ENCODE assay signal across 18 cellular contexts in genomic region chr19:12085074-12085818, GRCh38. TPM values are rescaled to one million over a fixed set of nuclear protein-coding genes. Genes with fewer than 3 reads are reported as not detected.
DNase-seq lines count a peak whose midpoint lies in the region; ATAC-seq, FAIRE-seq and TF ChIP-seq lines count a peak whose summit lies in the region.
"Had no signal": no experiment of that assay in that cellular context is flagged by ENCODE, and none has a peak within 500 bp of the region (broad histone marks: within the 10 kb centered on the region; RNA-seq: fewer than 3 reads in every experiment).

No MANE protein-coding gene starts in this region.

- no peak overlapping the region for H4K91ac ChIP-seq in IMR-90 (ENCODE audit: insufficient read depth, low read depth, low read length)

- H3K27me3 Mint-ChIP-seq in activated T-cell treated with anti-CD3 and anti-CD28 coated beads, Interleukin-2, amount 50 U/mL, for 72 hours (ENCODE audit: low read depth) = no peaks in the 10 kb centered on the region
- no peaks in the 10 kb centered on the region for H3K27me3 Mint-ChIP-seq in CD4-positive, alpha-beta memory T cell

- H3K9me3 ChIP-seq in IMR-90 (ENCODE audit: control insufficient read depth, insufficient read depth, low read length) (peaks cover 22% of the 10 kb centered on the region), K562 (replicated peaks; ENCODE audit: control insufficient read depth, insufficient read depth, low read depth, low read length) (peaks cover 2% of the 10 kb centered on the region; the same call in 1 of the 2 replicates)
- H3K9me3 ChIP-seq in CD4-positive, alpha-beta memory T cell (ENCODE audit: control insufficient read depth in 1 of 2, low read length in 2 of 2) = peaks cover 0 to 9% of the 10 kb centered on the region in 2 donors
- H3K9me3 ChIP-seq: BE2C had no signal

- no peak for TF ChIP-seq POLR2A in IMR-90 (IDR thresholded peaks at IDR 0.05; ENCODE audit: low read depth, low read length)
- TF ChIP-seq POLR2A in K562 (conservative IDR thresholded peaks at IDR 0.05) = no peak

- no peaks in the 10 kb centered on the region for H3K9me1 ChIP-seq in IMR-90 (ENCODE audit: insufficient read depth, low read length)
- no peaks in the 10 kb centered on the region for H3K9me1 ChIP-seq in K562 (ENCODE audit: control insufficient read depth, insufficient read depth, low read length)

- H3K9me3 Mint-ChIP-seq in activated T-cell treated with anti-CD3 and anti-CD28 coated beads, Interleukin-2, amount 50 U/mL, for 72 hours = peaks cover 1 to 8% of the 10 kb centered on the region in 2 donors
- H3K9me3 Mint-ChIP-seq in CD4-positive, alpha-beta memory T cell = peaks cover 0 to 47% (median 29%) of the 10 kb centered on the region in 8 donors

- peaks cover 4 to 16% of the 10 kb centered on the region in 2 donors for H3K36me3 Mint-ChIP-seq in activated T-cell treated with anti-CD3 and anti-CD28 coated beads, Interleukin-2, amount 50 U/mL, for 72 hours (ENCODE audit: insufficient read depth in 2 of 2)
- peaks cover 3 to 4% of the 10 kb centered on the region in 2 donors for H3K36me3 Mint-ChIP-seq in CD4-positive, alpha-beta memory T cell

- BruUV-seq in IMR-90 (replicated peaks; lab: Mats Ljungman, UMichigan) (no TSS peak), K562 (replicated peaks; lab: Mats Ljungman, UMichigan) (no TSS peak)

- no peak for TF ChIP-seq CTCF in IMR-90 (conservative IDR thresholded peaks at IDR 0.05; ENCODE audit: low read depth, low read length)
- no peak for TF ChIP-seq CTCF in K562 (IDR thresholded peaks at IDR 0.05 in 2 of 3, conservative IDR thresholded peaks at IDR 0.05 in 1 of 3; ENCODE audit: insufficient read depth in 2 of 3, low read depth in 1 of 3, low read length in 3 of 3)

- dilution Hi-C loops in IMR-90 (cut with HindIII; ENCODE audit: low sequenced_read_pairs, unreplicated experiment) = no loop called here

- WGBS in IMR-90 (ENCODE audit: extremely low coverage in 2 of 2, insufficient read length in 1 of 2), 2 experiments = 87% methylated on average over 3 of the region's 5 CpGs; no CpG with 5 or more reads in 1 of the 2 experiments
- 14% methylated on average over 5 of the region's 5 CpGs for WGBS in K562 (ENCODE audit: insufficient coverage, low coverage, missing lambda C conversion rate)

- no peak overlapping the region for H2BK120ac ChIP-seq in IMR-90 (ENCODE audit: low read depth, low read length)

- H3K79me2 ChIP-seq in K562 (ENCODE audit: control insufficient read depth, insufficient read depth, low read length) = no peaks in the 10 kb centered on the region

- in situ Hi-C loops in IMR-90 (cut with MboI; ENCODE audit: low sequenced_read_pairs) = no loop called here
- in situ Hi-C loops in K562 (cut with MboI) = no loop called here

- H3K4me2 ChIP-seq in IMR-90 (ENCODE audit: low read depth, low read length) (no peak overlapping the region), K562 (ENCODE audit: insufficient read depth, low read length) (no peak overlapping the region)
- H3K4me2 ChIP-seq: GM23338 had no signal

- DNase-seq in activated T-cell treated with anti-CD3 and anti-CD28 coated beads, Interleukin-2, amount 50 U/mL, for 72 hours = peak in 1 of 2 donors; percentile 17
- no peak for DNase-seq in activated T-cell treated with anti-CD3 and anti-CD28 coated beads for 4 hours
- peak; percentile 10 for DNase-seq in IMR-90
- no peak for DNase-seq in K562 (ENCODE audit: extremely low read depth in 1 of 4, low spot score in 3 of 4)
- DNase-seq in CD4-positive, alpha-beta memory T cell = no peak
- DNase-seq in hepatic stellate cell (ENCODE audit: low spot score) = no peak
- DNase-seq: BE2C; CD8-positive, alpha-beta T cell; COR-L47; DMS153; GF-D8; H7 had no signal

- no peaks in the 10 kb centered on the region for H3K79me1 ChIP-seq in IMR-90 (ENCODE audit: low read depth in 1 of 2, low read length in 2 of 2)

- FAIRE-seq in K562 (lab: Jason Lieb, UNC) = no peak
- FAIRE-seq: A204.1, D721Med had no signal

- no peak overlapping the region for H2AK5ac ChIP-seq in IMR-90 (ENCODE audit: low read depth, low read length)

- TF ChIP-seq RAD21 in IMR-90 (IDR thresholded peaks at IDR 0.05; ENCODE audit: low read length) (no peak), K562 (CRISPR knock-in tag; conservative IDR thresholded peaks at IDR 0.05 in 1 of 2, IDR thresholded peaks at IDR 0.05 in 1 of 2) (no peak)

- no peak overlapping the region for H3K27ac Mint-ChIP-seq in activated T-cell treated with anti-CD3 and anti-CD28 coated beads, Interleukin-2, amount 50 U/mL, for 72 hours
- no peak overlapping the region for H3K27ac Mint-ChIP-seq in CD4-positive, alpha-beta memory T cell
- H3K27ac Mint-ChIP-seq: CD8-positive, alpha-beta T cell; GM23338 had no signal

- no peak overlapping the region for H3K14ac ChIP-seq in IMR-90 (replicated peaks; ENCODE audit: low read depth, low read length)

- H3K36me3 ChIP-seq in IMR-90 (ENCODE audit: control insufficient read depth, insufficient read depth, low read length) = peaks cover 5% of the 10 kb centered on the region
- no peaks in the 10 kb centered on the region for H3K36me3 ChIP-seq in K562 (ENCODE audit: control insufficient read depth, insufficient read depth, low read length)
- H3K36me3 ChIP-seq in CD4-positive, alpha-beta memory T cell (ENCODE audit: insufficient read depth, low read length) = no peaks in the 10 kb centered on the region
- H3K36me3 ChIP-seq: BE2C had no signal

- no peaks in the 10 kb centered on the region for H3K4me1 ChIP-seq in IMR-90 (ENCODE audit: control insufficient read depth, insufficient read depth, low read length)
- H3K4me1 ChIP-seq in K562 (replicated peaks in 1 of 2; ENCODE audit: control insufficient read depth in 2 of 2, insufficient read depth in 2 of 2, low read length in 2 of 2) = no peaks in the 10 kb centered on the region; a peak in 1 of 5 replicates
- no peaks in the 10 kb centered on the region for H3K4me1 ChIP-seq in CD4-positive, alpha-beta memory T cell (ENCODE audit: insufficient read depth, low read length)
- H3K4me1 ChIP-seq: BE2C had no signal

- H3K27ac ChIP-seq in IMR-90 (ENCODE audit: insufficient read depth, low read length) (no peak overlapping the region), K562 (ENCODE audit: extremely low read depth, low read depth, low read length) (no peak overlapping the region)
- H3K27ac ChIP-seq in CD4-positive, alpha-beta memory T cell (ENCODE audit: low read depth, low read length) = no peak overlapping the region
- H3K27ac ChIP-seq: C4-2B had no signal

- no peak overlapping the region for H2BK20ac ChIP-seq in IMR-90 (ENCODE audit: low read depth, low read length)

- no peak overlapping the region for H2BK15ac ChIP-seq in IMR-90 (ENCODE audit: low read depth, low read length)

- no peak overlapping the region for H4K8ac ChIP-seq in IMR-90 (ENCODE audit: low read depth in 2 of 2, low read length in 2 of 2)

- no peak overlapping the region for H2BK5ac ChIP-seq in IMR-90 (ENCODE audit: low read depth, low read length, poor library complexity, severe bottlenecking)

- TF ChIP-seq EP300 in K562 (IDR thresholded peaks at IDR 0.05; ENCODE audit: low read length) = no peak

- H3K27me3 ChIP-seq in IMR-90 (ENCODE audit: control insufficient read depth, insufficient read depth, low read length) (no peaks in the 10 kb centered on the region), K562 (ENCODE audit: control insufficient read depth in 2 of 2, insufficient read depth in 2 of 2, low read length in 2 of 2) (no peaks in the 10 kb centered on the region)
- no peaks in the 10 kb centered on the region for H3K27me3 ChIP-seq in CD4-positive, alpha-beta memory T cell (ENCODE audit: insufficient read depth, low read length)
- H3K27me3 ChIP-seq: BE2C had no signal

- H4K5ac ChIP-seq in IMR-90 (ENCODE audit: low read depth, low read length) = no peak overlapping the region

- peak; percentile 53 to 66 for ATAC-seq in activated T-cell treated with anti-CD3 and anti-CD28 coated beads, Interleukin-2, amount 50 U/mL, for 72 hours (replicated peaks in 1 of 2)
- ATAC-seq in IMR-90 (ENCODE audit: low read depth) (no peak), K562 (no peak), GM21447 (IDR thresholded peaks at IDR 0.05; ENCODE audit: unreplicated experiment) (no peak)
- ATAC-seq: CD8-positive, alpha-beta T cell; GM23338 had no signal

- no peak overlapping the region for H3K4me3 ChIP-seq in IMR-90 (ENCODE audit: insufficient read depth, low read depth, low read length)
- H3K4me3 ChIP-seq in K562 = no peak overlapping the region
- no peak overlapping the region for H3K4me3 ChIP-seq in CD4-positive, alpha-beta memory T cell (ENCODE audit: low read length in 2 of 2)
- H3K4me3 ChIP-seq: GM23338 had no signal

- H2AFZ ChIP-seq in IMR-90 (replicated peaks; ENCODE audit: low read length, poor library complexity) (no peak overlapping the region), K562 (ENCODE audit: low read depth, low read length) (no peak overlapping the region)
- H2AFZ ChIP-seq: GM23338 had no signal

- H3K4me3 Mint-ChIP-seq in activated T-cell treated with anti-CD3 and anti-CD28 coated beads, Interleukin-2, amount 50 U/mL, for 72 hours = no peak overlapping the region
- H3K4me3 Mint-ChIP-seq in CD4-positive, alpha-beta memory T cell = no peak overlapping the region
- H3K4me3 Mint-ChIP-seq: CD8-positive, alpha-beta T cell; GM23338 had no signal

- no peak overlapping the region for H3K4ac ChIP-seq in IMR-90 (ENCODE audit: low read depth, low read length)

- H2AK9ac ChIP-seq in IMR-90 (replicated peaks; ENCODE audit: low read depth, low read length, poor library complexity) = no peak overlapping the region

- H3K4me1 Mint-ChIP-seq in activated T-cell treated with anti-CD3 and anti-CD28 coated beads, Interleukin-2, amount 50 U/mL, for 72 hours (ENCODE audit: low read depth) = no peaks in the 10 kb centered on the region
- no peaks in the 10 kb centered on the region for H3K4me1 Mint-ChIP-seq in CD4-positive, alpha-beta memory T cell
- H3K4me1 Mint-ChIP-seq: GM23338 had no signal

- CTCF ChIA-PET in IMR-90 (lab: Yijun Ruan, JAX) (no interaction called here), K562 (lab: Yijun Ruan, JAX; ENCODE audit: low intra/inter-chr PET ratio) (no interaction called here)
- CTCF ChIA-PET in CD4-positive, alpha-beta memory T cell (lab: Charles Lee; ENCODE audit: partially characterized antibody) = interaction anchor here (0.9 kb wide), 1 partner anchor 26 kb away, joined by 3 read pairs; no protein-coding TSS in a partner anchor

- H3K18ac ChIP-seq in IMR-90 (ENCODE audit: low read depth, low read length) = no peak overlapping the region

- H4K20me1 ChIP-seq in IMR-90 (ENCODE audit: insufficient read depth, low read length) (no peaks in the 10 kb centered on the region), K562 (replicated peaks; ENCODE audit: control insufficient read depth, insufficient read depth, low read length) (no peaks in the 10 kb centered on the region)

- no peak overlapping the region for H3K23ac ChIP-seq in IMR-90 (ENCODE audit: low read depth, low read length)

- intact Hi-C loops in IMR-90 (cut with micrococcal nuclease) = no loop called here
- intact Hi-C loops in K562 (cut with micrococcal nuclease) = no loop called here
- intact Hi-C loops in CD4-positive, alpha-beta memory T cell (cut with micrococcal nuclease) = no loop called here

- POLR2A ChIA-PET in IMR-90 (lab: Charles Lee; ENCODE audit: unreplicated experiment) (no interaction called here), K562 (lab: Yijun Ruan, JAX) (no interaction called here)
- POLR2A ChIA-PET in CD4-positive, alpha-beta memory T cell (lab: Charles Lee; ENCODE audit: partially characterized antibody) = no interaction called here

- H3K9ac ChIP-seq in IMR-90 (ENCODE audit: low read depth, low read length) = no peak overlapping the region
- H3K9ac ChIP-seq in K562 (ENCODE audit: insufficient read depth in 1 of 2, low read depth in 2 of 2, low read length in 2 of 2) = no peak overlapping the region

- H3K56ac ChIP-seq in IMR-90 (ENCODE audit: extremely low read depth, insufficient read depth, low read length) = no peak overlapping the region

RNA-seq across cellular contexts. Expression of gene ZNF844, which starts 20.7 kb away (rescaled TPM):
- total RNA-seq in activated T-cell treated with anti-CD3 and anti-CD28 coated beads, Interleukin-2, amount 50 U/mL, for 72 hours = 1 to 10 TPM; 3.6 to 8.4 TPM
- total RNA-seq in IMR-90 (2012; rRNA removed) (8.1 and 12.0 TPM in 2 replicates), K562 (2014; rRNA removed) (2.0 TPM in 2 replicates), K562 (2014; rRNA removed; fragmentation: Illumina TruSeq; extraction: Trizol) (4.5 and 4.7 TPM in 2 replicates), K562 (2015; rRNA removed; fragmentation: Illumina TruSeq; extraction: Trizol) (2.2 TPM in 2 replicates), K562 (2021) (2.9 and 3.4 TPM in 2 replicates)
- polyA plus RNA-seq in IMR-90 (2012; rRNA removed) (1.2 and 1.6 TPM in 2 replicates), K562 (2011; rRNA removed) (0.55 and 4.5 TPM in 2 replicates), K562 (2014; fragmentation: Illumina TruSeq; extraction: Trizol) (2.3 and 2.7 TPM in 2 replicates), K562 (2014; fragmentation: Nextera tagmentation; extraction: Ambion mirVana) (1 to 10 TPM in 1 of 2 experiments, under 1 TPM in 1; 0.80 to 1.1 TPM), K562 (2014; rRNA removed) (0.98 and 1.5 TPM in 2 replicates)
- 0.38 and 0.53 TPM in 2 replicates for polyA plus RNA-seq in IMR-90 (2012; cell fraction: cytosol; rRNA removed)
- 0.44 and 2.7 TPM in 2 replicates for polyA plus RNA-seq in IMR-90 (2012; cell fraction: nucleus; rRNA removed; ENCODE audit: low replicate concordance)
- 6.4 and 24.9 TPM in 2 replicates for total RNA-seq in K562 (2011; cell fraction: chromatin; rRNA removed; ENCODE audit: low replicate concordance)
- 5.0 and 5.5 TPM in 2 replicates for total RNA-seq in K562 (2011; cell fraction: nucleolus; rRNA removed)
- total RNA-seq in K562 (2011; cell fraction: nucleoplasm; rRNA removed) = 7.2 and 7.9 TPM in 2 replicates
- polyA plus RNA-seq in K562 (2011; cell fraction: cytosol; rRNA removed) = 0.12 and 1.1 TPM in 2 replicates
- 0.38 and 1.6 TPM in 2 replicates for polyA plus RNA-seq in K562 (2011; cell fraction: nucleus; rRNA removed)
- 1.2 and 2.4 TPM in 2 replicates for polyA plus RNA-seq in K562 (2012)
- 1.0 and 7.4 TPM in 2 replicates for polyA minus RNA-seq in K562 (2011; rRNA and poly(A)+ RNA removed)
- 0.18 and 3.8 TPM in 2 replicates for polyA minus RNA-seq in K562 (2011; cell fraction: cytosol; rRNA and poly(A)+ RNA removed)
- polyA minus RNA-seq in K562 (2011; cell fraction: nucleus; rRNA and poly(A)+ RNA removed) = 0.78 and 3.2 TPM in 2 replicates
- total RNA-seq in CD4-positive, alpha-beta memory T cell = 1 to 10 TPM; 8.8 to 9.8 TPM
- polyA plus RNA-seq in CD4-positive, alpha-beta memory T cell = 1 to 10 TPM; 2.3 to 3.2 TPM

RNA-seq across cellular contexts. Expression of gene ZNF878, which starts 32.5 kb away (rescaled TPM):
- under 1 TPM; 0.39 to 0.55 TPM for total RNA-seq in activated T-cell treated with anti-CD3 and anti-CD28 coated beads, Interleukin-2, amount 50 U/mL, for 72 hours
- total RNA-seq in IMR-90 (2012; rRNA removed) = 0.28 and 0.36 TPM in 2 replicates
- 0.05 and 0.07 TPM in 2 replicates for polyA plus RNA-seq in IMR-90 (2012; rRNA removed)
- not detected in 2 replicates for polyA plus RNA-seq in IMR-90 (2012; cell fraction: cytosol; rRNA removed)
- 0.10 TPM in 1 of 2 replicates, not detected in the other for polyA plus RNA-seq in IMR-90 (2012; cell fraction: nucleus; rRNA removed; ENCODE audit: low replicate concordance)
- 2.4 and 6.9 TPM in 2 replicates for total RNA-seq in K562 (2011; cell fraction: chromatin; rRNA removed; ENCODE audit: low replicate concordance)
- total RNA-seq in K562 (2011; cell fraction: nucleolus; rRNA removed) = 2.6 and 2.8 TPM in 2 replicates
- 2.1 and 3.6 TPM in 2 replicates for total RNA-seq in K562 (2011; cell fraction: nucleoplasm; rRNA removed)
- total RNA-seq in K562 (2014; rRNA removed) = 0.50 and 0.65 TPM in 2 replicates
- 1.4 and 2.1 TPM in 2 replicates for total RNA-seq in K562 (2014; rRNA removed; fragmentation: Illumina TruSeq; extraction: Trizol)
- total RNA-seq in K562 (2015; rRNA removed; fragmentation: Illumina TruSeq; extraction: Trizol) = 0.45 and 0.91 TPM in 2 replicates
- total RNA-seq in K562 (2021) = 0.78 and 1.2 TPM in 2 replicates
- polyA plus RNA-seq in K562 (2011; rRNA removed) = 0.12 and 0.46 TPM in 2 replicates
- polyA plus RNA-seq in K562 (2011; cell fraction: cytosol; rRNA removed) = 0.06 and 0.07 TPM in 2 replicates
- 0.08 and 0.16 TPM in 2 replicates for polyA plus RNA-seq in K562 (2011; cell fraction: nucleus; rRNA removed)
- 0.18 and 0.33 TPM in 2 replicates for polyA plus RNA-seq in K562 (2012)
- polyA plus RNA-seq in K562 (2014; fragmentation: Illumina TruSeq; extraction: Trizol) = 0.30 and 0.56 TPM in 2 replicates
- under 1 TPM; 0.38 TPM for polyA plus RNA-seq in K562 (2014; fragmentation: Nextera tagmentation; extraction: Ambion mirVana)
- 0.30 TPM in 2 replicates for polyA plus RNA-seq in K562 (2014; rRNA removed)
- 0.78 and 1.2 TPM in 2 replicates for polyA minus RNA-seq in K562 (2011; rRNA and poly(A)+ RNA removed)
- polyA minus RNA-seq in K562 (2011; cell fraction: cytosol; rRNA and poly(A)+ RNA removed) = not detected in 2 replicates
- polyA minus RNA-seq in K562 (2011; cell fraction: nucleus; rRNA and poly(A)+ RNA removed) = 0.40 and 0.44 TPM in 2 replicates
- not detected for total RNA-seq in CD4-positive, alpha-beta memory T cell
- not detected for polyA plus RNA-seq in CD4-positive, alpha-beta memory T cell
- total RNA-seq: CD8-positive, alpha-beta T cell; H7; HT-29 had no signal

RNA-seq across cellular contexts. Expression of gene ZNF433, which starts 49.8 kb away (rescaled TPM):
- 1 to 10 TPM; 1.6 to 2.3 TPM for total RNA-seq in activated T-cell treated with anti-CD3 and anti-CD28 coated beads, Interleukin-2, amount 50 U/mL, for 72 hours
- total RNA-seq in IMR-90 (2012; rRNA removed) (6.4 and 11.1 TPM in 2 replicates), K562 (2014; rRNA removed) (2.6 and 3.0 TPM in 2 replicates), K562 (2014; rRNA removed; fragmentation: Illumina TruSeq; extraction: Trizol) (3.9 and 4.7 TPM in 2 replicates), K562 (2015; rRNA removed; fragmentation: Illumina TruSeq; extraction: Trizol) (3.6 and 3.8 TPM in 2 replicates), K562 (2021) (2.2 and 3.0 TPM in 2 replicates)
- polyA plus RNA-seq in IMR-90 (2012; rRNA removed) (2.6 and 3.5 TPM in 2 replicates), K562 (2011; rRNA removed) (0.53 and 2.0 TPM in 2 replicates), K562 (2014; fragmentation: Illumina TruSeq; extraction: Trizol) (3.4 and 4.0 TPM in 2 replicates), K562 (2014; fragmentation: Nextera tagmentation; extraction: Ambion mirVana) (1 to 10 TPM; 2.9 to 4.1 TPM), K562 (2014; rRNA removed) (2.3 and 4.1 TPM in 2 replicates)
- polyA plus RNA-seq in IMR-90 (2012; cell fraction: cytosol; rRNA removed) = 1.4 and 2.9 TPM in 2 replicates
- polyA plus RNA-seq in IMR-90 (2012; cell fraction: nucleus; rRNA removed; ENCODE audit: low replicate concordance) = 1.0 and 7.2 TPM in 2 replicates
- 3.0 and 10.3 TPM in 2 replicates for total RNA-seq in K562 (2011; cell fraction: chromatin; rRNA removed; ENCODE audit: low replicate concordance)
- total RNA-seq in K562 (2011; cell fraction: nucleolus; rRNA removed) = 2.2 and 4.1 TPM in 2 replicates
- total RNA-seq in K562 (2011; cell fraction: nucleoplasm; rRNA removed) = 4.5 and 6.3 TPM in 2 replicates
- polyA plus RNA-seq in K562 (2011; cell fraction: cytosol; rRNA removed) = 0.28 and 0.57 TPM in 2 replicates
- polyA plus RNA-seq in K562 (2011; cell fraction: nucleus; rRNA removed) = 0.52 and 0.82 TPM in 2 replicates
- 1.9 and 2.9 TPM in 2 replicates for polyA plus RNA-seq in K562 (2012)
- polyA minus RNA-seq in K562 (2011; rRNA and poly(A)+ RNA removed) = 0.84 and 4.0 TPM in 2 replicates
- 1.1 TPM in 1 of 2 replicates, not detected in the other for polyA minus RNA-seq in K562 (2011; cell fraction: cytosol; rRNA and poly(A)+ RNA removed)
- 1.2 and 1.3 TPM in 2 replicates for polyA minus RNA-seq in K562 (2011; cell fraction: nucleus; rRNA and poly(A)+ RNA removed)
- total RNA-seq in CD4-positive, alpha-beta memory T cell = under 1 TPM; 0.38 to 0.44 TPM
- polyA plus RNA-seq in CD4-positive, alpha-beta memory T cell = 1 to 10 TPM in 1 of 2 donors, under 1 TPM in 1; 0.98 to 2.2 TPM
- total RNA-seq: H7 had no signal

RNA-seq across cellular contexts. Expression of gene ZNF20, which starts 54.9 kb away (rescaled TPM):
- 1 to 10 TPM; 2.7 to 3.4 TPM for total RNA-seq in activated T-cell treated with anti-CD3 and anti-CD28 coated beads, Interleukin-2, amount 50 U/mL, for 72 hours
- total RNA-seq in IMR-90 (2012; rRNA removed) (7.8 and 7.9 TPM in 2 replicates), K562 (2014; rRNA removed) (1.2 and 2.2 TPM in 2 replicates), K562 (2014; rRNA removed; fragmentation: Illumina TruSeq; extraction: Trizol) (3.1 and 3.3 TPM in 2 replicates), K562 (2015; rRNA removed; fragmentation: Illumina TruSeq; extraction: Trizol) (3.7 and 4.1 TPM in 2 replicates), K562 (2021) (1.7 and 3.2 TPM in 2 replicates)
- polyA plus RNA-seq in IMR-90 (2012; rRNA removed) (1.8 and 2.1 TPM in 2 replicates), K562 (2011; rRNA removed) (1.7 and 2.4 TPM in 2 replicates), K562 (2014; fragmentation: Illumina TruSeq; extraction: Trizol) (1.3 and 1.4 TPM in 2 replicates), K562 (2014; fragmentation: Nextera tagmentation; extraction: Ambion mirVana) (1 to 10 TPM; 3.3 to 3.4 TPM), K562 (2014; rRNA removed) (1.7 and 2.7 TPM in 2 replicates)
- 0.41 and 0.71 TPM in 2 replicates for polyA plus RNA-seq in IMR-90 (2012; cell fraction: cytosol; rRNA removed)
- 1.1 and 2.3 TPM in 2 replicates for polyA plus RNA-seq in IMR-90 (2012; cell fraction: nucleus; rRNA removed; ENCODE audit: low replicate concordance)
- 5.6 and 8.3 TPM in 2 replicates for total RNA-seq in K562 (2011; cell fraction: chromatin; rRNA removed; ENCODE audit: low replicate concordance)
- 6.7 and 7.5 TPM in 2 replicates for total RNA-seq in K562 (2011; cell fraction: nucleolus; rRNA removed)
- 6.6 and 6.7 TPM in 2 replicates for total RNA-seq in K562 (2011; cell fraction: nucleoplasm; rRNA removed)
- 0.40 and 0.65 TPM in 2 replicates for polyA plus RNA-seq in K562 (2011; cell fraction: cytosol; rRNA removed)
- 1.4 and 1.5 TPM in 2 replicates for polyA plus RNA-seq in K562 (2011; cell fraction: nucleus; rRNA removed)
- polyA plus RNA-seq in K562 (2012) = 2.1 and 3.4 TPM in 2 replicates
- 3.3 and 3.8 TPM in 2 replicates for polyA minus RNA-seq in K562 (2011; rRNA and poly(A)+ RNA removed)
- polyA minus RNA-seq in K562 (2011; cell fraction: cytosol; rRNA and poly(A)+ RNA removed) = 1.1 and 1.2 TPM in 2 replicates
- 2.7 and 3.9 TPM in 2 replicates for polyA minus RNA-seq in K562 (2011; cell fraction: nucleus; rRNA and poly(A)+ RNA removed)
- total RNA-seq in CD4-positive, alpha-beta memory T cell = 1 to 10 TPM; 4.0 to 7.4 TPM
- 1 to 10 TPM; 1.6 to 2.2 TPM for polyA plus RNA-seq in CD4-positive, alpha-beta memory T cell

Comparison
In these comparisons a context has a peak if more than half of its experiments do, and no peak if none do; other contexts are left out.
1. ATAC-seq: peak in activated T-cell treated with anti-CD3 and anti-CD28 coated beads, Interleukin-2, amount 50 U/mL, for 72 hours (2 of 2); none in IMR-90 (single experiment), K562 (single experiment) and GM21447 (single experiment).